In genomic region chr18:70848329-70848728, GRCh38 we compare ENCODE assay signal across 21 cellular contexts.
"Had no signal": no experiment of that assay in that cellular context is flagged by ENCODE, and none has a peak within 500 bp of the region (broad histone marks: within the 10 kb centered on the region; RNA-seq: fewer than 3 reads in every experiment).

No MANE protein-coding gene starts in this region.

- H3K4me2 ChIP-seq: KMS-11 had no signal

- ATAC-seq: K562, Panc1, PC-3 had no signal

- H3K27ac ChIP-seq: HL-60, KMS-11, RWPE1, SJSA1, SK-N-MC had no signal

- H3K27ac Mint-ChIP-seq: IgD-negative memory B cell had no signal

- H3K4me1 ChIP-seq: SJSA1 had no signal

- H3K4me3 Mint-ChIP-seq: IgD-negative memory B cell had no signal

- H3K36me3 Mint-ChIP-seq: IgD-negative memory B cell had no signal

- DNase-seq: MM.1S; NCI-H1092 treated with DMSO at 0.1 percent for 48 hours; NCI-H1436; NCI-H187; NCI-H2029; NCI-H2081 treated with DMSO at 0.1 percent for 48 hours; NCI-H2227 treated with DMSO at 0.1 percent for 48 hours; NCI-H524; NCI-H526 treated with DMSO at 0.1 percent for 48 hours; NCI-H748 treated with DMSO at 0.1 percent for 48 hours; NK-92 treated with Interleukin-12 subunit alpha and Interleukin-12 subunit beta, amount 100 ng/mL, for 24 hours; PC-3; SIG-M5 had no signal

- H3K36me3 ChIP-seq: SJSA1 had no signal

- H3K9me3 ChIP-seq: SJSA1 had no signal

- H3K9ac ChIP-seq: KMS-11 had no signal

- H3K4me3 ChIP-seq: K562, SJSA1, SK-N-MC had no signal

- H3K4me1 Mint-ChIP-seq: IgD-negative memory B cell had no signal

- H3K27me3 ChIP-seq: SJSA1 had no signal

- H3K27me3 Mint-ChIP-seq: IgD-negative memory B cell had no signal
